In genomic region chr7:46000513-46000912, GRCh38 we compare ENCODE assay signal across 34 cellular contexts.
A peak's percentile ranks its signal among the peaks of the same experiment; 100 is the strongest.
DNase-seq lines count a peak whose midpoint lies in the region; ATAC-seq, FAIRE-seq and TF ChIP-seq lines count a peak whose summit lies in the region.
"Had no signal": no experiment of that assay in that cellular context is flagged by ENCODE, and none has a peak within 500 bp of the region (broad histone marks: within the 10 kb centered on the region; RNA-seq: fewer than 3 reads in every experiment).

No MANE protein-coding gene starts in this region.

- peaks cover 17% of the 10 kb centered on the region for H3K9me3 Mint-ChIP-seq in T-helper 2 cell treated with Interferon-gamma antibody and Interleukin-4, amounts not matched to agents 5 μg/mL and 100 μg/mL, for 36 hours

- no peaks in the 10 kb centered on the region for H3K27me3 ChIP-seq in trophoblast cell (ENCODE audit: insufficient read depth, low read length)
- H3K27me3 ChIP-seq: BE2C; BLaER1; BLaER1 treated with 17β-estradiol and CSF1 and Interleukin-3, amounts not matched to agents 10 nM and 100 nM had no signal

- no peak overlapping the region for H2BK5ac ChIP-seq in trophoblast cell (ENCODE audit: low read depth, low read length, poor library complexity)

- H3K18ac ChIP-seq in trophoblast cell (ENCODE audit: low read length), result no peak overlapping the region

- peaks cover 0 to 3% of the 10 kb centered on the region in 2 donors for H3K4me1 ChIP-seq in kidney (ENCODE audit: control insufficient read depth in 1 of 2, insufficient read depth in 1 of 2, low read depth in 1 of 2, low read length in 2 of 2)
- no peaks in the 10 kb centered on the region for H3K4me1 ChIP-seq in trophoblast cell (ENCODE audit: control insufficient read depth in 1 of 2, insufficient read depth in 2 of 2, low read length in 2 of 2)
- H3K4me1 ChIP-seq: BE2C, Caco-2 had no signal

- no peak overlapping the region for H4K91ac ChIP-seq in trophoblast cell (ENCODE audit: low read depth, low read length)

- H3K9me3 ChIP-seq in kidney (ENCODE audit: control insufficient read depth in 1 of 2, low read length in 2 of 2) (peaks cover 0 to 9% of the 10 kb centered on the region in 2 donors), trophoblast cell (ENCODE audit: insufficient read depth, low read depth, low read length) (peaks cover 5% of the 10 kb centered on the region)
- H3K9me3 ChIP-seq: BE2C had no signal

- TF ChIP-seq CTCF in kidney (IDR thresholded peaks at IDR 0.05; ENCODE audit: borderline replicate concordance, extremely low read depth, insufficient read depth), result no peak

- WGBS in trophoblast cell (ENCODE audit: extremely low coverage, insufficient coverage, insufficient read length), result no CpG with 5 or more reads among the region's 7 CpGs

- H3K36me3 ChIP-seq in kidney (ENCODE audit: control insufficient read depth in 1 of 2, insufficient read depth in 2 of 2, low read length in 2 of 2), result no peaks in the 10 kb centered on the region
- no peaks in the 10 kb centered on the region for H3K36me3 ChIP-seq in trophoblast cell (ENCODE audit: control insufficient read depth in 1 of 2, insufficient read depth in 2 of 2, low read length in 2 of 2)
- H3K36me3 ChIP-seq: BE2C; BLaER1; BLaER1 treated with 17β-estradiol and CSF1 and Interleukin-3, amounts not matched to agents 10 nM and 100 nM had no signal

- H3K4me2 ChIP-seq in trophoblast cell (ENCODE audit: low read length), result no peak overlapping the region
- H3K4me2 ChIP-seq: A549; BLaER1; BLaER1 treated with 17β-estradiol and CSF1 and Interleukin-3, amounts not matched to agents 10 nM and 100 nM had no signal

- H3K79me2 ChIP-seq in trophoblast cell (ENCODE audit: control insufficient read depth, insufficient read depth, low read length, poor library complexity), result no peaks in the 10 kb centered on the region

- H4K8ac ChIP-seq in trophoblast cell (ENCODE audit: low read depth, low read length), result no peak overlapping the region

- H2AK5ac ChIP-seq in trophoblast cell (ENCODE audit: low read length), result no peak overlapping the region

- intact Hi-C loops in kidney (cut with DNase I), result no loop called here

- H3K36me3 Mint-ChIP-seq in T-helper 2 cell treated with Interferon-gamma antibody and Interleukin-4, amounts not matched to agents 5 μg/mL and 100 μg/mL, for 36 hours (ENCODE audit: low read depth), result no peaks in the 10 kb centered on the region
- H3K36me3 Mint-ChIP-seq: CD14-positive monocyte; CD4-positive, CD25-positive, alpha-beta regulatory T cell had no signal

- no peaks in the 10 kb centered on the region for H3K27me3 Mint-ChIP-seq in T-helper 2 cell treated with Interferon-gamma antibody and Interleukin-4, amounts not matched to agents 5 μg/mL and 100 μg/mL, for 36 hours (ENCODE audit: low read depth)
- H3K27me3 Mint-ChIP-seq: B cell; CD4-positive, alpha-beta memory T cell; CD4-positive, alpha-beta T cell; CD4-positive, CD25-positive, alpha-beta regulatory T cell; CD8-positive, alpha-beta memory T cell had no signal

- no peak overlapping the region for H2AFZ ChIP-seq in trophoblast cell (ENCODE audit: insufficient read depth, low read length, poor library complexity)

- FAIRE-seq in endometrium (lab: Jason Lieb, UNC) (peak; percentile 18), kidney (lab: Jason Lieb, UNC) (no peak)
- FAIRE-seq: A204.1, A549, D721Med had no signal

- no peak overlapping the region for H3K4me3 ChIP-seq in kidney (ENCODE audit: low read length in 2 of 2)
- H3K4me3 ChIP-seq in trophoblast cell (ENCODE audit: low read depth, low read length), result no peak overlapping the region
- H3K4me3 ChIP-seq: A549; BLaER1; BLaER1 treated with 17β-estradiol and CSF1 and Interleukin-3, amounts not matched to agents 10 nM and 100 nM had no signal

- peaks cover 2% of the 10 kb centered on the region for H3K79me1 ChIP-seq in trophoblast cell (ENCODE audit: low read length)

- no peak for ATAC-seq in GM21447 (IDR thresholded peaks at IDR 0.05; ENCODE audit: unreplicated experiment)
- ATAC-seq: A549; CD8-positive, alpha-beta T cell had no signal

- H3K9ac ChIP-seq in kidney (ENCODE audit: low read length in 2 of 2), result no peak overlapping the region
- H3K9ac ChIP-seq in trophoblast cell (ENCODE audit: low read length), result no peak overlapping the region
- H3K9ac ChIP-seq: BLaER1; BLaER1 treated with 17β-estradiol and CSF1 and Interleukin-3, amounts not matched to agents 10 nM and 100 nM had no signal

- H3K4ac ChIP-seq in trophoblast cell (ENCODE audit: low read depth, low read length), result no peak overlapping the region

- no peak overlapping the region for H3K4me3 Mint-ChIP-seq in T-helper 2 cell treated with Interferon-gamma antibody and Interleukin-4, amounts not matched to agents 5 μg/mL and 100 μg/mL, for 36 hours
- H3K4me3 Mint-ChIP-seq: B cell; CD14-positive monocyte; CD4-positive, alpha-beta memory T cell; CD4-positive, alpha-beta T cell; CD4-positive, CD25-positive, alpha-beta regulatory T cell; CD8-positive, alpha-beta memory T cell; CD8-positive, alpha-beta T cell had no signal

- no peak overlapping the region for H3K14ac ChIP-seq in trophoblast cell (ENCODE audit: low read length)

- H3K27ac Mint-ChIP-seq in T-helper 2 cell treated with Interferon-gamma antibody and Interleukin-4, amounts not matched to agents 5 μg/mL and 100 μg/mL, for 36 hours, result no peak overlapping the region
- H3K27ac Mint-ChIP-seq: B cell; CD14-positive monocyte; CD4-positive, alpha-beta memory T cell; CD4-positive, alpha-beta T cell; CD4-positive, CD25-positive, alpha-beta regulatory T cell; CD8-positive, alpha-beta memory T cell; CD8-positive, alpha-beta T cell had no signal

- no peaks in the 10 kb centered on the region for H3K4me1 Mint-ChIP-seq in T-helper 2 cell treated with Interferon-gamma antibody and Interleukin-4, amounts not matched to agents 5 μg/mL and 100 μg/mL, for 36 hours (ENCODE audit: low read depth)
- H3K4me1 Mint-ChIP-seq: CD14-positive monocyte; CD4-positive, alpha-beta memory T cell; CD4-positive, CD25-positive, alpha-beta regulatory T cell; CD8-positive, alpha-beta memory T cell had no signal

- peak overlapping the region; percentile 68 for H2BK120ac ChIP-seq in trophoblast cell (ENCODE audit: insufficient read depth, low read length, poor library complexity)

- H3K23ac ChIP-seq in trophoblast cell (ENCODE audit: low read length), result no peak overlapping the region

- no peak overlapping the region for H4K12ac ChIP-seq in trophoblast cell (ENCODE audit: low read depth, low read length)

- no peak overlapping the region for H2BK12ac ChIP-seq in trophoblast cell (ENCODE audit: low read length)

- DNase-seq in kidney, result peak; percentile 40
- DNase-seq in trophoblast cell, result no peak
- DNase-seq in T-helper 2 cell treated with Interferon-gamma antibody and Interleukin-4, amounts not matched to agents 5 μg/mL and 100 μg/mL, for 36 hours (ENCODE audit: low spot score), result no peak
- no peak for DNase-seq in SHP77 (lab: John Stamatoyannopoulos, UW)
- DNase-seq: 8988T; ACHN; AML-193; BE2C; C1 segment of cervical spinal cord; Caco-2; Calu3; CD4-positive, alpha-beta memory T cell; CD4-positive, alpha-beta T cell; CD4-positive, CD25-positive, alpha-beta regulatory T cell; CD8-positive, alpha-beta memory T cell; CD8-positive, alpha-beta T cell; COR-L47; DMS153; DMS53; DMS79; DMS79 treated with DMSO at 0.1 percent for 48 hours; DND-41; EL had no signal

- H3K27ac ChIP-seq in kidney (ENCODE audit: low read depth in 2 of 2, low read length in 2 of 2) (no peak overlapping the region), trophoblast cell (ENCODE audit: low read depth, low read length) (no peak overlapping the region)
- H3K27ac ChIP-seq: 22Rv1; A549; BLaER1; BLaER1 treated with 17β-estradiol and CSF1 and Interleukin-3, amounts not matched to agents 10 nM and 100 nM; C4-2B had no signal
